ENCODE assay signal across 19 cellular contexts in genomic region chr1:94000531-94001282, GRCh38.
DNase-seq lines count a peak whose midpoint lies in the region; ATAC-seq and TF ChIP-seq lines count a peak whose summit lies in the region.
"Had no signal": no experiment of that assay in that cellular context is flagged by ENCODE, and none has a peak within 500 bp of the region (broad histone marks: within the 10 kb centered on the region; RNA-seq: fewer than 3 reads in every experiment).

No MANE protein-coding gene starts in this region.

- H3K27ac ChIP-seq in WERI-Rb-1 (peak overlapping the region; percentile 36), transverse colon (no peak overlapping the region)
- H3K27ac ChIP-seq: C4-2B, PC-9, SJSA1 had no signal

- TF ChIP-seq CTCF in WERI-Rb-1 (IDR thresholded peaks at IDR 0.05; ENCODE audit: low read depth, low read length) (no peak), osteocyte (IDR thresholded peaks at IDR 0.05) (no peak), transverse colon (IDR thresholded peaks at IDR 0.05) (no peak)

- H3K9me3 ChIP-seq in WERI-Rb-1 (ENCODE audit: severe bottlenecking), result no peaks in the 10 kb centered on the region
- no peaks in the 10 kb centered on the region for H3K9me3 ChIP-seq in transverse colon
- H3K9me3 ChIP-seq: SJSA1 had no signal

- TF ChIP-seq POLR2A in transverse colon (IDR thresholded peaks at IDR 0.05), result no peak

- no peak for ATAC-seq in HG02852 (IDR thresholded peaks at IDR 0.05; ENCODE audit: unreplicated experiment)
- ATAC-seq in GM21447 (IDR thresholded peaks at IDR 0.05; ENCODE audit: unreplicated experiment), result no peak
- ATAC-seq: HCT116 had no signal

- no peaks in the 10 kb centered on the region for H3K4me1 ChIP-seq in transverse colon

- intact Hi-C loops in transverse colon (cut with DNase I; ENCODE audit: low total_unique reads), result no loop called here

- in situ Hi-C loops in transverse colon (cut with MboI; ENCODE audit: low pct_ligation_motif_present in 1 of 4, low pct_unique_long_range_greater_than_20kb in 1 of 4, low sequenced_read_pairs in 3 of 4), result no loop called here

- H3K4me3 ChIP-seq in WERI-Rb-1 (ENCODE audit: low read depth, low read length) (no peak overlapping the region), transverse colon (no peak overlapping the region)
- H3K4me3 ChIP-seq: PC-9, SJSA1 had no signal

- H3K36me3 Mint-ChIP-seq in osteocyte (ENCODE audit: unreplicated experiment), result no peaks in the 10 kb centered on the region

- TF ChIP-seq EP300 in transverse colon (IDR thresholded peaks at IDR 0.05; ENCODE audit: low read depth), result no peak

- WGBS in transverse colon (ENCODE audit: low coverage in 1 of 2), 2 donors, result 92 to 96% methylated on average over 4 to 12 of the region's 12 CpGs

- H3K36me3 ChIP-seq in WERI-Rb-1, result no peaks in the 10 kb centered on the region; the same call in 1 of the 2 replicates
- no peaks in the 10 kb centered on the region for H3K36me3 ChIP-seq in transverse colon
- H3K36me3 ChIP-seq: SJSA1 had no signal

- no peak overlapping the region for H3K27ac Mint-ChIP-seq in osteocyte (ENCODE audit: unreplicated experiment)

- H3K4me1 Mint-ChIP-seq in osteocyte (ENCODE audit: unreplicated experiment), result peaks cover 9% of the 10 kb centered on the region

- H3K4me3 Mint-ChIP-seq in osteocyte (ENCODE audit: unreplicated experiment), result no peak overlapping the region

- H3K27me3 ChIP-seq in WERI-Rb-1 (ENCODE audit: insufficient read depth, low read depth, severe bottlenecking), result no peaks in the 10 kb centered on the region
- no peaks in the 10 kb centered on the region for H3K27me3 ChIP-seq in transverse colon
- H3K27me3 ChIP-seq: SJSA1 had no signal

- no peaks in the 10 kb centered on the region for H3K27me3 Mint-ChIP-seq in osteocyte (ENCODE audit: unreplicated experiment)

- no peaks in the 10 kb centered on the region for H3K9me3 Mint-ChIP-seq in osteocyte (ENCODE audit: unreplicated experiment)

- DNase-seq in DMS 273 treated with DMSO at 0.1 percent for 48 hours (lab: John Stamatoyannopoulos, UW), result peak; percentile 53
- DNase-seq in NCI-H524 (lab: John Stamatoyannopoulos, UW), result peak; percentile 37 to 81
- DNase-seq in WERI-Rb-1, result peak; percentile 46
- DNase-seq in osteocyte (ENCODE audit: extremely low spot score, unreplicated experiment), result peak; percentile 75
- DNase-seq in transverse colon, result no peak
- DNase-seq: COR-L47, DMS79, KG1, NCI-H1436 treated with DMSO at 0.1 percent for 48 hours, NCI-H2081 treated with DMSO at 0.1 percent for 48 hours, NCI-H226, NCI-H526 treated with DMSO at 0.1 percent for 48 hours, PC-9, SW 1271 had no signal
